ENCODE assay signal across 1 cellular context in the genomic region with DNA sequence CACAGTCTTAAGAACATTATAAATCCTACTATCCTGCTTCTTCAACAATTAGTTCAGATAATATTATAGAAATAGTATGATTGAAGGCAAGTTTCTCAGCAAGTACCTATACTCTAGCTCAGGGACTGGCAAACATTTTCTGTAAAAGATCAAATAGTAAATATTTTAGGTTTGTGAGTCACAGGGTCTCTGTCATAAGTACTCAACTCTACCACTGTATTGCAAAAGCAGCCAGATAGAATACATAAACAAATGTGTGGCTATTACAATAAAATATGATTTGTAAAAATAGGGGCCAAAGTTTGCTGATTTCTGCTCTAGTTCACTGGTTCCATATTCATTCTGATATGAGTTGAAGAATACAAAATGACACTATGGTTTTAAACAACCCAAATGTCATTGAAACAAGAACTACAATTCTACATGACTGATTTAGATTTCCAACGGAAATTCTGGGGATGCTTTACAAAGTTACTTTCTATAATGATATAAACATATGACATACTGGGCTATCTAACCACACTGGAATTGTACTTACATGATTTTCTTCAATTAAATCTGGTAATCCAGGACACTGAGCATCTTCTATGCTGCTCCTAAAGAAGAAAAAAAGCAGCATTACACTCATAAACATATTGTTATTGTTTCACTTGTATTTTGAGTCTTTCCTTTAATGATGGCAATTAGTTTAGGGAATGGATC.
A peak's percentile ranks its signal among the peaks of the same experiment; 100 is the strongest.
TF ChIP-seq lines count a peak whose summit lies in the region.

No MANE protein-coding gene starts in this region.

TF ChIP-seq in IMR-90, 13 proteins besides CTCF, POLR2A, EP300 and RAD21 (continued from another document):
- TF ChIP-seq, protein P1, sequence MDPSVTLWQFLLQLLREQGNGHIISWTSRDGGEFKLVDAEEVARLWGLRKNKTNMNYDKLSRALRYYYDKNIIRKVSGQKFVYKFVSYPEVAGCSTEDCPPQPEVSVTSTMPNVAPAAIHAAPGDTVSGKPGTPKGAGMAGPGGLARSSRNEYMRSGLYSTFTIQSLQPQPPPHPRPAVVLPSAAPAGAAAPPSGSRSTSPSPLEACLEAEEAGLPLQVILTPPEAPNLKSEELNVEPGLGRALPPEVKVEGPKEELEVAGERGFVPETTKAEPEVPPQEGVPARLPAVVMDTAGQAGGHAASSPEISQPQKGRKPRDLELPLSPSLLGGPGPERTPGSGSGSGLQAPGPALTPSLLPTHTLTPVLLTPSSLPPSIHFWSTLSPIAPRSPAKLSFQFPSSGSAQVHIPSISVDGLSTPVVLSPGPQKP (IDR thresholded peaks at IDR 0.05; ENCODE audit: borderline replicate concordance, low read depth, low read length) = no peak
- no peak for TF ChIP-seq MAZ (IDR thresholded peaks at IDR 0.05; ENCODE audit: borderline replicate concordance, low read depth, low read length)
- no peak for TF ChIP-seq NFE2L2 (IDR thresholded peaks at IDR 0.05; ENCODE audit: low read depth, low read length)
- no peak for TF ChIP-seq SMC3 (IDR thresholded peaks at IDR 0.05; ENCODE audit: low read depth, low read length)
- no peak for TF ChIP-seq RCOR1 (IDR thresholded peaks at IDR 0.05; ENCODE audit: insufficient replicate concordance, low read length)
- TF ChIP-seq, protein P2, sequence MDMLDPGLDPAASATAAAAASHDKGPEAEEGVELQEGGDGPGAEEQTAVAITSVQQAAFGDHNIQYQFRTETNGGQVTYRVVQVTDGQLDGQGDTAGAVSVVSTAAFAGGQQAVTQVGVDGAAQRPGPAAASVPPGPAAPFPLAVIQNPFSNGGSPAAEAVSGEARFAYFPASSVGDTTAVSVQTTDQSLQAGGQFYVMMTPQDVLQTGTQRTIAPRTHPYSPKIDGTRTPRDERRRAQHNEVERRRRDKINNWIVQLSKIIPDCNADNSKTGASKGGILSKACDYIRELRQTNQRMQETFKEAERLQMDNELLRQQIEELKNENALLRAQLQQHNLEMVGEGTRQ (IDR thresholded peaks at IDR 0.05; ENCODE audit: low read depth, low read length) = no peak
- TF ChIP-seq BHLHE40 (IDR thresholded peaks at IDR 0.05; ENCODE audit: low read depth, low read length) = peak; percentile 8; the same call in 1 of the 2 replicates
- TF ChIP-seq MXI1 (IDR thresholded peaks at IDR 0.05; ENCODE audit: borderline replicate concordance, low read depth, low read length) = no peak
- no peak for TF ChIP-seq MAFK (IDR thresholded peaks at IDR 0.05; ENCODE audit: low read depth, low read length)
- no peak for TF ChIP-seq CHD1 (IDR thresholded peaks at IDR 0.05; ENCODE audit: low read depth, low read length)
- TF ChIP-seq RFX5 (IDR thresholded peaks at IDR 0.05; ENCODE audit: low read depth, low read length) = no peak
